Comparison of ENCODE assay signal across 1 cellular context in the genomic region with DNA sequence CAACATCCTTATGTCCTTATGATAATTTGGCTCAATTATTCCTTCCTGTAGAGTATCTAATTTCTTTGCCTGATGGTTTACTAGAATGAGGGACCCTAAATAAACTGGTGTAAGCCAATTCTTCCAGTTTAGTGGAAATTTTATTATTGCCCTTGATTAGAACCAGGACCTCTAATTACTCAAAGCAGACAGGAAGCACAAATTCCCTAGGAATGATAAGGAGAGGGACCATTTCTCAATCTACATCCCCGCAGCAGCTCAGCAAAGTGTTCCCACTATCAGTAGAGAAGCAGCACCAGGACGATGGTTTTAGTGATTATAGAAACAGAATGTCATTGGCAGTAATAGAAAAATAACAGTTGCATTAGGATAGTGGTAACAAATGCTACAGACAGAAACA.
TF ChIP-seq lines count a peak whose summit lies in the region.

No MANE protein-coding gene starts in this region.

TF ChIP-seq in SK-N-SH, 30 proteins besides CTCF, POLR2A, EP300 and RAD21 (continued from another document):
- TF ChIP-seq REST (IDR thresholded peaks at IDR 0.05; ENCODE audit: low read depth, low read length), result no peak
